Comparison of ENCODE assay signal across 1 cellular context in the genomic region with DNA sequence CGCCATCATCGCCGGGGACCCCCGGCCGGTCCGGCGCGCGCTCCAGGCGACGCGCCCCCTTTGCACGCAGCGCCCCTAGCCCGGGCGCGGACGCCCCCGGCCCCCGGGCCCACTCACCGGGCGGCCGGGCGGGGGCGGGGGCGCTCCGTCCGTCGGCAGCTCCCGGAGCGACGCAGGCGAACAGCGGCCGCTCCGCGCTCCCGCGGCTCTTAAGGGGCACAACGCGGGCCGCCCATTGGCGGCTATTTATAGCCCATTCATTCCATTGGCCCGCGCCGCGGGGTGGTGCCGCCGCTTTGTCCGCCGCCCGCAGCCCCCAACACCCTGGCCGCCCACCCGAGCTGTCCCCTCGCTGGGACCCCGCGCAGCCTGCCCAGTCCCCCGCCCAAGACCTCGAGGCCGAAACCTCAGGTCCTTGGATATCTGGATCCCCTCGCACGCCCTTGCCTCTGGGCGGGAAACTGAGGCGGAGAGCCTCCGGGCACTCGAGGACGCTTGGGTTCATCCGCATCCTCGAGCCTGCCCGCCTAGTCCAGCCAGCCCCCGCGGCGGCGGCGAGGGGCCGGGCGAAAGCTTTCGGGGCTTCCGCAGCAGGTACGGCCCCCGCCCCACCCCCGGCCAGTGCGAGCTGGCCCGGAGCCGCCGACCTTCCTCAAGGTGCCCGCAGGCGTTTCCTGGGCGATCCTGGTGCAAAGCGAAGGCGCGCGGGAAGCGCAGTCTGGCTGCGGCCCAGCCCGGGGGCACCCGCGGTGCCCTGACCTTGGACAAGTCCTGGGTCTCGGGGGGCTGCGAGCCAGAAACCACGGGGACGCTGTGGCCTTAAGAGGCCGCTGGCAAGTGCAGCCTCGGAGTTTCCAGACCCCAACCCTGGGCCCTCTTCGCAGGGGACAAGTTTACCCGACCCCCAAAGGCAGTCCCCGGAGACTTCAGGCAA.
TF ChIP-seq lines count a peak whose summit lies in the region.

A gene (minus strand): TSS at position 182 of the 934 bp plus-strand sequence. CDS start 337 bp downstream, outside the sequence.

TF ChIP-seq in IMR-90, 13 proteins besides CTCF, POLR2A, EP300 and RAD21:
- TF ChIP-seq FOS (IDR thresholded peaks at IDR 0.05; ENCODE audit: low read depth, low read length) (no peak), MAZ (IDR thresholded peaks at IDR 0.05; ENCODE audit: borderline replicate concordance, low read depth, low read length) (no peak; the same call in 1 of the 2 replicates), RFX5 (IDR thresholded peaks at IDR 0.05; ENCODE audit: low read depth, low read length) (no peak), SMC3 (IDR thresholded peaks at IDR 0.05; ENCODE audit: low read depth, low read length) (no peak), MAFK (IDR thresholded peaks at IDR 0.05; ENCODE audit: low read depth, low read length) (no peak), MXI1 (IDR thresholded peaks at IDR 0.05; ENCODE audit: borderline replicate concordance, low read depth, low read length) (no peak), NFE2L2 (IDR thresholded peaks at IDR 0.05; ENCODE audit: low read depth, low read length) (no peak)
- TF ChIP-seq, protein P1, sequence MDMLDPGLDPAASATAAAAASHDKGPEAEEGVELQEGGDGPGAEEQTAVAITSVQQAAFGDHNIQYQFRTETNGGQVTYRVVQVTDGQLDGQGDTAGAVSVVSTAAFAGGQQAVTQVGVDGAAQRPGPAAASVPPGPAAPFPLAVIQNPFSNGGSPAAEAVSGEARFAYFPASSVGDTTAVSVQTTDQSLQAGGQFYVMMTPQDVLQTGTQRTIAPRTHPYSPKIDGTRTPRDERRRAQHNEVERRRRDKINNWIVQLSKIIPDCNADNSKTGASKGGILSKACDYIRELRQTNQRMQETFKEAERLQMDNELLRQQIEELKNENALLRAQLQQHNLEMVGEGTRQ (IDR thresholded peaks at IDR 0.05; ENCODE audit: low read depth, low read length), result no peak
- TF ChIP-seq, protein P2, sequence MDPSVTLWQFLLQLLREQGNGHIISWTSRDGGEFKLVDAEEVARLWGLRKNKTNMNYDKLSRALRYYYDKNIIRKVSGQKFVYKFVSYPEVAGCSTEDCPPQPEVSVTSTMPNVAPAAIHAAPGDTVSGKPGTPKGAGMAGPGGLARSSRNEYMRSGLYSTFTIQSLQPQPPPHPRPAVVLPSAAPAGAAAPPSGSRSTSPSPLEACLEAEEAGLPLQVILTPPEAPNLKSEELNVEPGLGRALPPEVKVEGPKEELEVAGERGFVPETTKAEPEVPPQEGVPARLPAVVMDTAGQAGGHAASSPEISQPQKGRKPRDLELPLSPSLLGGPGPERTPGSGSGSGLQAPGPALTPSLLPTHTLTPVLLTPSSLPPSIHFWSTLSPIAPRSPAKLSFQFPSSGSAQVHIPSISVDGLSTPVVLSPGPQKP (IDR thresholded peaks at IDR 0.05; ENCODE audit: borderline replicate concordance, low read depth, low read length), result no peak
